Comparison of ENCODE assay signal across 8 cellular contexts in the genomic region with DNA sequence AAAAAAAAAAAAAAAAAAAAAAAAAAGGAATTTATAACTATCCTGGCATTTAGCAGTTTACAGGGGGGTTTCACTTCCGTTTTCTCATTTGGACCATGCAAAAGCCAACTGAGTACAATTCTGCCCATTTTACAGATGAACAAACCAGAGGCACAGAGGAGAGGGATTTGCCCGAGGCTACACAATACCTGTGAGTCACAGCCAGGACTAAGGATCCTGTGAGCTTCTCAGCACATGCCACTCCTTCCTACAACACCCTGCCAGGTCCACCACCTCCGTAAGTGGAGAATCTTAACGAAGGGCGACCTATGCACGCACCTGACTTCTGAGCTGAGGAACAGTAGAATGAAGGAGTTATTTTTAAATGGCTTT.
DNase-seq lines count a peak whose midpoint lies in the region; TF ChIP-seq lines count a peak whose summit lies in the region.

No MANE protein-coding gene starts in this region.

- TF ChIP-seq CTCF in DOHH2 (IDR thresholded peaks at IDR 0.05; ENCODE audit: low read depth, low read length, poor library complexity, severe bottlenecking) (no peak), esophagus squamous epithelium (IDR thresholded peaks at IDR 0.05) (no peak)

- no peaks in the 10 kb centered on the region for H3K79me2 ChIP-seq in DOHH2 (ENCODE audit: control insufficient read depth, low read length)

- 46% methylated on average over 6 of the region's 6 CpGs; no CpG with 5 or more reads in 1 of the 2 donors for WGBS in esophagus squamous epithelium, 2 donors

- intact Hi-C loops in esophagus squamous epithelium (cut with DNase I): no loop called here

- no peaks in the 10 kb centered on the region for H3K9me3 ChIP-seq in DOHH2 (ENCODE audit: control insufficient read depth, insufficient read depth, low read length)
- no peaks in the 10 kb centered on the region for H3K9me3 ChIP-seq in SK-N-MC (ENCODE audit: low read depth, low read length)
- no peaks in the 10 kb centered on the region for H3K9me3 ChIP-seq in esophagus squamous epithelium

- peaks cover 6% of the 10 kb centered on the region; the same call in 1 of the 2 replicates for H3K27me3 ChIP-seq in DOHH2 (ENCODE audit: control insufficient read depth, low read length)
- H3K27me3 ChIP-seq in esophagus squamous epithelium: no peaks in the 10 kb centered on the region
- no peaks in the 10 kb centered on the region for H3K27me3 ChIP-seq in rectal smooth muscle tissue (ENCODE audit: control insufficient read depth, insufficient read depth, low read length)

- no peaks in the 10 kb centered on the region for H3K9me2 ChIP-seq in DOHH2 (replicated peaks; ENCODE audit: control insufficient read depth, low read length)

- H3K4me1 ChIP-seq in DOHH2 (ENCODE audit: control insufficient read depth, low read length) (peaks cover 15% of the 10 kb centered on the region), esophagus squamous epithelium (peaks cover 0 to 19% (median 0%) of the 10 kb centered on the region in 3 donors), rectal smooth muscle tissue (ENCODE audit: control insufficient read depth, insufficient read depth, low read length) (peaks cover 3% of the 10 kb centered on the region)

- no peak for TF ChIP-seq POLR2A in esophagus squamous epithelium (IDR thresholded peaks at IDR 0.05)

- H3K4me2 ChIP-seq in DOHH2 (ENCODE audit: low read length): peak overlapping the region; percentile 65

- H3K9ac ChIP-seq in SK-N-MC (ENCODE audit: insufficient read length) (no peak overlapping the region), rectal smooth muscle tissue (ENCODE audit: low read length) (no peak overlapping the region)

- H3K4me3 ChIP-seq in DOHH2 (ENCODE audit: low read length): peak overlapping the region; percentile 54
- H3K4me3 ChIP-seq in SK-N-MC: peak overlapping the region; percentile 55
- peak overlapping the region in 3 of 4 donors; percentile 33 to 60 (median 36) for H3K4me3 ChIP-seq in esophagus squamous epithelium
- peak overlapping the region; percentile 57 for H3K4me3 ChIP-seq in rectal smooth muscle tissue (ENCODE audit: low read length)

- no peaks in the 10 kb centered on the region for H4K20me1 ChIP-seq in DOHH2 (ENCODE audit: control insufficient read depth, insufficient read depth, low read depth, low read length)

- H3K27ac ChIP-seq in DOHH2 (ENCODE audit: low read depth, low read length): no peak overlapping the region
- H3K27ac ChIP-seq in SK-N-MC: no peak overlapping the region
- peak overlapping the region; percentile 87 to 94 (median 90) for H3K27ac ChIP-seq in esophagus squamous epithelium
- no peak overlapping the region for H3K27ac ChIP-seq in rectal smooth muscle tissue (ENCODE audit: low read depth, low read length)

- H3K36me3 ChIP-seq in DOHH2 (ENCODE audit: control insufficient read depth, low read length) (no peaks in the 10 kb centered on the region), SK-N-MC (ENCODE audit: insufficient read depth, low read length) (no peaks in the 10 kb centered on the region), esophagus squamous epithelium (no peaks in the 10 kb centered on the region), rectal smooth muscle tissue (ENCODE audit: control insufficient read depth, insufficient read depth, low read length) (no peaks in the 10 kb centered on the region)

- DNase-seq in SK-N-MC (ENCODE audit: low read depth, low spot score) (no peak), esophagus squamous epithelium (lab: John Stamatoyannopoulos, UW) (no peak), NCI-H1417 treated with DMSO at 0.1 percent for 48 hours (lab: John Stamatoyannopoulos, UW) (no peak), NCI-H1105 (lab: John Stamatoyannopoulos, UW) (no peak), T1000 (lab: John Stamatoyannopoulos, UW) (no peak)
- no peak for DNase-seq in central memory CD4-positive, alpha-beta T cell

- no peaks in the 10 kb centered on the region for H3F3A ChIP-seq in DOHH2 (ENCODE audit: control insufficient read depth, insufficient read depth)

Comparison
In these comparisons a context has a peak if more than half of its experiments do, and no peak if none do; other contexts are left out.
1. H3K27ac ChIP-seq: peak in esophagus squamous epithelium (4 of 4); none in DOHH2 (single experiment), SK-N-MC (single experiment) and rectal smooth muscle tissue (single experiment).
2. Peak in every context shown above with its lines, with median percentiles within 50 percentile points of each other: H3K4me3 ChIP-seq.